In genomic region chr5:74594172-74595040, GRCh38 we compare ENCODE assay signal across 16 cellular contexts. TPM values are rescaled to one million over a fixed set of nuclear protein-coding genes. Genes with fewer than 3 reads are reported as not detected.
DNase-seq lines count a peak whose midpoint lies in the region; ATAC-seq, FAIRE-seq and TF ChIP-seq lines count a peak whose summit lies in the region.
"Had no signal": no experiment of that assay in that cellular context is flagged by ENCODE, and none has a peak within 500 bp of the region (broad histone marks: within the 10 kb centered on the region; RNA-seq: fewer than 3 reads in every experiment).

No MANE protein-coding gene starts in this region.

- peaks cover 54% of the 10 kb centered on the region for H3K4me1 Mint-ChIP-seq in chondrocyte (ENCODE audit: low read depth)
- H3K4me1 Mint-ChIP-seq: activated naive CD4-positive, alpha-beta T cell treated with anti-CD3 and anti-CD28 coated beads, Interleukin-2, amount 50 U/mL, for 24 hours; central memory CD8-positive, alpha-beta T cell had no signal

- H3K4me3 Mint-ChIP-seq in chondrocyte (ENCODE audit: unreplicated experiment) = no peak overlapping the region
- H3K4me3 Mint-ChIP-seq: activated CD4-positive, alpha-beta T cell treated with anti-CD3 and anti-CD28 coated beads, Interleukin-2, amount 10 ng/mL, durations not matched to agents 7 days and 5 days; activated naive CD4-positive, alpha-beta T cell treated with anti-CD3 and anti-CD28 coated beads, Interleukin-2, amount 50 U/mL, for 24 hours; central memory CD8-positive, alpha-beta T cell had no signal

- H3K9me3 ChIP-seq in HepG2 (ENCODE audit: low read length) (no peaks in the 10 kb centered on the region), right lobe of liver (no peaks in the 10 kb centered on the region), lower lobe of right lung (no peaks in the 10 kb centered on the region)

- CTCF ChIA-PET in HepG2 (lab: Yijun Ruan, JAX; ENCODE audit: low intra/inter-chr PET ratio, low total read pairs) = no interaction called here

- no peak overlapping the region for H3K4me2 ChIP-seq in HepG2 (ENCODE audit: low read depth, low read length)

- no peaks in the 10 kb centered on the region for H3K36me3 ChIP-seq in HepG2 (replicated peaks in 1 of 2; ENCODE audit: control insufficient read depth in 1 of 2, insufficient read depth in 2 of 2, low read length in 2 of 2)
- H3K36me3 ChIP-seq in right lobe of liver = no peaks in the 10 kb centered on the region
- H3K36me3 ChIP-seq in lower lobe of right lung = no peaks in the 10 kb centered on the region

- H3K27ac ChIP-seq in HepG2 (ENCODE audit: extremely low read length, insufficient read depth, low read length) (peak overlapping the region; percentile 41), right lobe of liver (peak overlapping the region in 1 of 3 donors; percentile 7), lower lobe of right lung (peak overlapping the region; percentile 46)
- H3K27ac ChIP-seq: parathyroid adenoma had no signal

- in situ Hi-C loops in HepG2 (cut with HindIII; ENCODE audit: extremely low pct_ligation_motif_present, low pct_unique_long_range_greater_than_20kb) = no loop called here

- FAIRE-seq in HepG2 (lab: Jason Lieb, UNC) = no peak
- FAIRE-seq: GM12878, islet of Langerhans had no signal

- H3K4me1 ChIP-seq in HepG2 (ENCODE audit: insufficient read depth, low read length) (peaks cover 78% of the 10 kb centered on the region), right lobe of liver (peaks cover 0 to 28% (median 4%) of the 10 kb centered on the region in 4 donors), lower lobe of right lung (peaks cover 13% of the 10 kb centered on the region)
- H3K4me1 ChIP-seq: parathyroid adenoma had no signal

- no peak for TF ChIP-seq RAD21 in HepG2 (CRISPR knock-in tag; IDR thresholded peaks at IDR 0.05)

- H3K79me2 ChIP-seq in HepG2 (ENCODE audit: insufficient read depth, low read length) = no peaks in the 10 kb centered on the region
- H3K79me2 ChIP-seq: parathyroid adenoma had no signal

- no peaks in the 10 kb centered on the region for H3K36me3 Mint-ChIP-seq in chondrocyte (ENCODE audit: low read depth)
- H3K36me3 Mint-ChIP-seq: activated naive CD4-positive, alpha-beta T cell treated with anti-CD3 and anti-CD28 coated beads, Interleukin-2, amount 50 U/mL, for 24 hours had no signal

- peak overlapping the region; percentile 92 for H3K27ac Mint-ChIP-seq in chondrocyte (ENCODE audit: unreplicated experiment)
- H3K27ac Mint-ChIP-seq: activated CD4-positive, alpha-beta T cell treated with anti-CD3 and anti-CD28 coated beads, Interleukin-2, amount 10 ng/mL, durations not matched to agents 7 days and 5 days; activated naive CD4-positive, alpha-beta T cell treated with anti-CD3 and anti-CD28 coated beads, Interleukin-2, amount 50 U/mL, for 24 hours had no signal

- intact Hi-C loops in HepG2 (cut with micrococcal nuclease; ENCODE audit: unreplicated experiment) = loop anchor here (5.0 kb wide), 1 partner anchor 38 kb away; no protein-coding TSS in a partner anchor
- intact Hi-C loops in right lobe of liver (cut with DNase I) = no loop called here
- intact Hi-C loops in lower lobe of right lung (cut with DNase I) = no loop called here

- TF ChIP-seq POLR2A in HepG2 (IDR thresholded peaks at IDR 0.05; ENCODE audit: insufficient read depth in 1 of 2, low read depth in 2 of 2, low read length in 2 of 2) = no peak
- TF ChIP-seq POLR2A in right lobe of liver (IDR thresholded peaks at IDR 0.05) = no peak

- 87% methylated on average over 6 of the region's 6 CpGs for WGBS in HepG2 (ENCODE audit: low lambda C conversion rate)
- 69% methylated on average over 6 of the region's 6 CpGs for WGBS in right lobe of liver (ENCODE audit: insufficient coverage, low coverage, low lambda C conversion rate, missing lambda C conversion rate)

- H3K27me3 ChIP-seq in HepG2 (ENCODE audit: control insufficient read depth in 1 of 2, insufficient read depth in 2 of 2, low read length in 2 of 2) (no peaks in the 10 kb centered on the region), right lobe of liver (no peaks in the 10 kb centered on the region), lower lobe of right lung (ENCODE audit: low read depth) (no peaks in the 10 kb centered on the region)

- no peak overlapping the region for H3K9ac ChIP-seq in HepG2 (ENCODE audit: insufficient read depth, low read depth, low read length)
- H3K9ac ChIP-seq: parathyroid adenoma had no signal

- H3K4me3 ChIP-seq in HepG2 (replicated peaks in 1 of 3; ENCODE audit: insufficient read depth in 1 of 3, low read depth in 2 of 3, low read length in 3 of 3) = no peak overlapping the region
- H3K4me3 ChIP-seq in right lobe of liver = no peak overlapping the region
- H3K4me3 ChIP-seq in lower lobe of right lung = no peak overlapping the region
- H3K4me3 ChIP-seq: GM12878 had no signal

- no peak overlapping the region for H2AFZ ChIP-seq in HepG2 (ENCODE audit: low read length)
- H2AFZ ChIP-seq: parathyroid adenoma had no signal

- DNase-seq in HepG2 (ENCODE audit: low spot score) (no peak), right lobe of liver (no peak), chondrocyte (ENCODE audit: low spot score) (no peak), lower lobe of right lung (no peak), superior temporal gyrus (ENCODE audit: extremely low spot score) (peak; percentile 29), DMS 273 treated with DMSO at 0.1 percent for 48 hours (lab: John Stamatoyannopoulos, UW) (no peak), NCI-H2107 treated with DMSO at 0.1 percent for 48 hours (lab: John Stamatoyannopoulos, UW; ENCODE audit: unreplicated experiment) (no peak), occipital lobe (lab: John Stamatoyannopoulos, UW) (no peak)
- DNase-seq: activated CD4-positive, alpha-beta T cell treated with anti-CD3 and anti-CD28 coated beads, Interleukin-2, amount 10 ng/mL, durations not matched to agents 7 days and 5 days; NK-92 treated with Interleukin-12 subunit alpha and Interleukin-12 subunit beta, amount 100 ng/mL, for 24 hours; SHP77 treated with DMSO at 0.1 percent for 48 hours had no signal

- H4K20me1 ChIP-seq in HepG2 (ENCODE audit: insufficient read depth, low read length) = no peaks in the 10 kb centered on the region

- TF ChIP-seq EP300 in HepG2 (IDR thresholded peaks at IDR 0.05; ENCODE audit: low read depth in 2 of 2, low read length in 2 of 2) = no peak
- no peak for TF ChIP-seq EP300 in HepG2 (CRISPR knock-in tag; IDR thresholded peaks at IDR 0.05; ENCODE audit: borderline replicate concordance)

- H3K9me3 Mint-ChIP-seq in chondrocyte (ENCODE audit: low read depth) = no peaks in the 10 kb centered on the region
- H3K9me3 Mint-ChIP-seq: activated CD4-positive, alpha-beta T cell treated with anti-CD3 and anti-CD28 coated beads, Interleukin-2, amount 10 ng/mL, durations not matched to agents 7 days and 5 days; activated naive CD4-positive, alpha-beta T cell treated with anti-CD3 and anti-CD28 coated beads, Interleukin-2, amount 50 U/mL, for 24 hours; central memory CD8-positive, alpha-beta T cell had no signal

- BruUV-seq in HepG2 (replicated peaks; lab: Mats Ljungman, UMichigan) = no TSS peak

- POLR2A ChIA-PET in HepG2 (lab: Yijun Ruan, JAX) = no interaction called here

- ATAC-seq in HepG2 (no peak), right lobe of liver (no peak), lower lobe of right lung (no peak)
- ATAC-seq: GM12878 had no signal

- no peaks in the 10 kb centered on the region for H3K27me3 Mint-ChIP-seq in chondrocyte (ENCODE audit: low read depth)

- TF ChIP-seq CTCF in HepG2 (CRISPR knock-in tag; IDR thresholded peaks at IDR 0.05) (no peak), right lobe of liver (IDR thresholded peaks at IDR 0.05) (no peak), chondrocyte (IDR thresholded peaks at IDR 0.05) (no peak), lower lobe of right lung (IDR thresholded peaks at IDR 0.05) (no peak)

RNA-seq across cellular contexts. Expression of gene ENC1, which starts 46.1 kb away (rescaled TPM):
- total RNA-seq in HepG2 (2016; rRNA removed; fragmentation: Illumina TruSeq; extraction: Trizol) (63.8 and 69.9 TPM in 2 replicates), right lobe of liver (1 to 10 TPM; 4.5 to 6.8 (median 5.5) TPM), chondrocyte (37.4 to 53.6 TPM (median 51.1 TPM) in 3 replicates), lower lobe of right lung (18.8 TPM), occipital lobe (1,378 TPM)
- 33.8 and 33.9 TPM in 2 replicates for total RNA-seq in HepG2 (2016; cell fraction: cytosol; rRNA removed; fragmentation: Illumina TruSeq; extraction: Trizol; ENCODE audit: low read depth)
- 61.8 and 63.2 TPM in 2 replicates for total RNA-seq in HepG2 (2016; cell fraction: insoluble cytoplasmic fraction; rRNA removed; fragmentation: Illumina TruSeq; extraction: Trizol)
- 48.4 and 54.2 TPM in 2 replicates for total RNA-seq in HepG2 (2016; cell fraction: membrane; rRNA removed; fragmentation: Illumina TruSeq; extraction: Trizol)
- total RNA-seq in HepG2 (2016; cell fraction: nucleus; rRNA removed; fragmentation: Illumina TruSeq; extraction: Trizol) = 60.3 and 63.7 TPM in 2 replicates
- 61.6 and 64.4 TPM in 2 replicates for polyA plus RNA-seq in HepG2 (2011; rRNA removed)
- polyA plus RNA-seq in HepG2 (2011; cell fraction: cytosol; rRNA removed) = 32.3 and 55.9 TPM in 2 replicates
- 251 and 317 TPM in 2 replicates for polyA plus RNA-seq in HepG2 (2011; cell fraction: nucleus; rRNA removed)
- polyA plus RNA-seq in HepG2 (2012) = 54.2 and 69.2 TPM in 2 replicates
- polyA plus RNA-seq in HepG2 (2016; cell fraction: cytosol; fragmentation: Illumina TruSeq; extraction: Trizol; ENCODE audit: low read depth) = 2.0 and 2.4 TPM in 2 replicates
- 40.2 and 43.8 TPM in 2 replicates for polyA plus RNA-seq in HepG2 (2016; cell fraction: insoluble cytoplasmic fraction; fragmentation: Illumina TruSeq; extraction: Trizol; ENCODE audit: low read depth)
- polyA plus RNA-seq in HepG2 (2016; cell fraction: membrane; fragmentation: Illumina TruSeq; extraction: Trizol; ENCODE audit: low read depth) = 9.1 and 9.2 TPM in 2 replicates
- polyA plus RNA-seq in HepG2 (2016; cell fraction: nucleus; fragmentation: Illumina TruSeq; extraction: Trizol; ENCODE audit: insufficient read depth, low read depth) = 102 and 108 TPM in 2 replicates
- 0.19 and 296 TPM in 2 replicates for polyA minus RNA-seq in HepG2 (2011; rRNA and poly(A)+ RNA removed; ENCODE audit: low replicate concordance)
- polyA minus RNA-seq in HepG2 (2011; cell fraction: cytosol; rRNA and poly(A)+ RNA removed) = 71.8 and 103 TPM in 2 replicates
- polyA minus RNA-seq in HepG2 (2011; cell fraction: nucleus; rRNA and poly(A)+ RNA removed) = 162 and 227 TPM in 2 replicates

Comparison
In these comparisons a context has a peak if more than half of its experiments do, and no peak if none do; other contexts are left out.
1. RNA of gene ENC1, which starts 46.1 kb away (total RNA-seq): 1,378 TPM in occipital lobe (single experiment); 33.8 to 69.9 TPM in HepG2, 37.4 to 53.6 TPM in chondrocyte, 18.8 TPM in lower lobe of right lung (single experiment) and 4.5 to 6.8 TPM in right lobe of liver; every median in the first group is over 10 times any median in the second.